22 cellular contexts compared by ENCODE assay signal in genomic region chr3:124269619-124270018, GRCh38.
"Had no signal": no experiment of that assay in that cellular context is flagged by ENCODE, and none has a peak within 500 bp of the region (broad histone marks: within the 10 kb centered on the region; RNA-seq: fewer than 3 reads in every experiment).

No MANE protein-coding gene starts in this region.

- DNase-seq: activated CD4-positive, alpha-beta T cell treated with anti-CD3 and anti-CD28 coated beads for 48 hours; activated CD8-positive, alpha-beta T cell treated with anti-CD3 and anti-CD28 coated beads for 36 hours; activated T-cell treated with anti-CD3 and anti-CD28 coated beads, Interleukin-2, amount 50 U/mL, for 4 hours; cerebellar nuclear complex; colonic mucosa; dorsolateral prefrontal cortex; effector memory CD4-positive, alpha-beta T cell; gastrocnemius medialis; islet precursor cell; left ventricle myocardium inferior; psoas muscle; spleen; stimulated activated naive CD4-positive, alpha-beta T cell; T-helper 9 cell; transverse colon had no signal

- H3K27me3 ChIP-seq: colonic mucosa, dorsolateral prefrontal cortex, gastrocnemius medialis, hepatocyte, spleen, suprapubic skin, transverse colon had no signal

- H3K9me3 ChIP-seq: colonic mucosa, gastrocnemius medialis, left ventricle myocardium inferior, psoas muscle, spleen, suprapubic skin, transverse colon had no signal

- H3K36me3 ChIP-seq: colonic mucosa, gastrocnemius medialis, left ventricle myocardium inferior, suprapubic skin, transverse colon had no signal

- H3K4me3 ChIP-seq: colonic mucosa, dorsolateral prefrontal cortex, gastrocnemius medialis, hepatocyte, left ventricle myocardium inferior, lung, psoas muscle, spleen, suprapubic skin, transverse colon had no signal

- FAIRE-seq: bronchial epithelial cell, TTC549 had no signal

- H3K79me2 ChIP-seq: hepatocyte had no signal

- H2AFZ ChIP-seq: hepatocyte, parathyroid adenoma had no signal

- H3K9ac ChIP-seq: parathyroid adenoma had no signal

- H3K4me1 ChIP-seq: colonic mucosa, parathyroid adenoma had no signal

- H3K4me2 ChIP-seq: hepatocyte had no signal

- H3K27ac ChIP-seq: colonic mucosa, dorsolateral prefrontal cortex, gastrocnemius medialis, hepatocyte, left ventricle myocardium inferior, parathyroid adenoma, psoas muscle, suprapubic skin, transverse colon, VCaP had no signal
